1 cellular context compared by ENCODE assay signal in the genomic region with DNA sequence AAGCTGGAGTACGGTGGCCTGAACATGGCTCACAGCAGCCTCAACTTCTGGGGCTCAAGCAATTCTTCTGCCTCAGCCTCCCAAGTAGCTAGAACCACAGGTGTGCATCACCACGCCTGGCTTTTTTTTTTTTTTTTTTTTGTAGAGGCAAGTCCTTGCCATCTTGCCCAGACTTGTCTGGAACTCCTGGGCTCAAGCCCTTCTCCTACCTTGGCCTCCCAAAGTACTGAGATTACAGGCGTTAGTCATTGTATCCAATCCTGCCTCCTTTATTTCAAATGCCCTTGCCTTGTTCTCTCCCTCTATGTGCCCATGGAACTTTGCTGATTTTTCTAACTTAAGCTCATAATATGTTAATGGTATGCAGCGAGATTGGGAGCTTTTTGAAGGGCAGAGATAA.
TF ChIP-seq lines count a peak whose summit lies in the region.

No MANE protein-coding gene starts in this region.

TF ChIP-seq in endothelial cell of umbilical vein, 7 proteins besides CTCF, POLR2A, EP300 and RAD21:
- TF ChIP-seq, protein P1, sequence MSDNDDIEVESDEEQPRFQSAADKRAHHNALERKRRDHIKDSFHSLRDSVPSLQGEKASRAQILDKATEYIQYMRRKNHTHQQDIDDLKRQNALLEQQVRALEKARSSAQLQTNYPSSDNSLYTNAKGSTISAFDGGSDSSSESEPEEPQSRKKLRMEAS (IDR thresholded peaks at IDR 0.05; ENCODE audit: insufficient read depth, insufficient read length), result no peak
- TF ChIP-seq GATA2 (IDR thresholded peaks at IDR 0.05; ENCODE audit: insufficient read depth, insufficient read length, low read depth, low read length) (no peak), EZH2 (IDR thresholded peaks at IDR 0.05; ENCODE audit: borderline replicate concordance, low read depth, low read length, severe bottlenecking) (no peak), POLR2AphosphoS5 (IDR thresholded peaks at IDR 0.05; ENCODE audit: insufficient read depth, low read depth, low read length) (no peak), FOS (IDR thresholded peaks at IDR 0.05; ENCODE audit: borderline replicate concordance, insufficient read depth, low read length) (no peak), MYC (IDR thresholded peaks at IDR 0.05; ENCODE audit: low read depth, low read length) (no peak), JUN (IDR thresholded peaks at IDR 0.05; ENCODE audit: borderline replicate concordance, insufficient read depth, insufficient read length, low read depth) (no peak)
